In the genomic region with DNA sequence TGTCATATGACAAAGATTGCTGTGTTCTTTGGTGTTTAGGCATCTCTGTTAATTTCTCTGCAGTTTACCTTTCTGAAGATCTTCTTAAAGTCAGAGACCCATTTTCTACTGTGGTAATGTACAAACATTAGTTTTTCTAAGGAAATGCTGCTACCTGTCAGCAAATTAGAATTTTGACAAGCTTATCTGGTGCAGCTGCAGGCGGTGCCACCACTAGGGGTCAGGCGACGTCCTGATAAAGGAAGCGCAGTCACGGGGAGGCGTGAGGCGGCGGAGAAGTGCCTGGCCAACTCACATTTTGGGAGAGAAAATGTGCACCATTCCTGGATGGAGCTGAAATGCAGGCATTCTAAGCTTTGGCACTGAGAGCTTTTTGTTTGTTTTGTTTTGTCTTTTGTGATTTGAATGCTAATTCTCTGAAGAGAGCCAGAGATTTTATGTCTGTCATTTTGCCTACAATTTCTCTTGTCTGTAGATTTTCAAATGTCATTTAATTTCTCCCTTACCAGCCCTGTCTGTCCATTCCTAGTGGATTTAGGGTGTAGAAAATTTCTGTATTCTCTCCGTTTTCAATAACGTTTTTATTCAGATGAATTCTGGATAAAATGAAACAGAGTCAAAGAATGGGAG, we compare ENCODE assay signal across 1 cellular context.
TF ChIP-seq lines count a peak whose summit lies in the region.

No MANE protein-coding gene starts in this region.

TF ChIP-seq in Ishikawa, 13 proteins besides CTCF, POLR2A, EP300 and RAD21 (continued from another document):
- TF ChIP-seq, protein P1, sequence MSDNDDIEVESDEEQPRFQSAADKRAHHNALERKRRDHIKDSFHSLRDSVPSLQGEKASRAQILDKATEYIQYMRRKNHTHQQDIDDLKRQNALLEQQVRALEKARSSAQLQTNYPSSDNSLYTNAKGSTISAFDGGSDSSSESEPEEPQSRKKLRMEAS (IDR thresholded peaks at IDR 0.05) = peak; percentile 26; the same call in 1 of the 2 replicates
TF ChIP-seq in Ishikawa: peak in this region for 3.
